In genomic region chr22:27804016-27804415, GRCh38 we compare ENCODE assay signal across 12 cellular contexts. TPM values are rescaled to one million over a fixed set of nuclear protein-coding genes. Genes with fewer than 3 reads are reported as not detected.
DNase-seq lines count a peak whose midpoint lies in the region; ATAC-seq, FAIRE-seq and TF ChIP-seq lines count a peak whose summit lies in the region.
"Had no signal": no experiment of that assay in that cellular context is flagged by ENCODE, and none has a peak within 500 bp of the region (broad histone marks: within the 10 kb centered on the region; RNA-seq: fewer than 3 reads in every experiment).

No MANE protein-coding gene starts in this region.

- H3K36me3 Mint-ChIP-seq in GM23338 (ENCODE audit: low read depth) (no peaks in the 10 kb centered on the region; the same call in 2 of the 3 replicates), neural progenitor cell (peaks cover under 1% of the 10 kb centered on the region)

- intact Hi-C loops in PC-9 (cut with micrococcal nuclease; ENCODE audit: unreplicated experiment) (loop anchor here (1.0 to 5.0 kb wide), 4 partner anchors 329 to 1132 kb away; no protein-coding TSS in a partner anchor), esophagus muscularis mucosa (cut with DNase I) (loop anchor here (2.0 to 10.0 kb wide), 3 partner anchors 397 to 1047 kb away; no protein-coding TSS in a partner anchor), OCI-LY7 (cut with micrococcal nuclease; ENCODE audit: unreplicated experiment) (no loop called here)

- H3K4me1 Mint-ChIP-seq in GM23338 (peaks cover 27% of the 10 kb centered on the region), neural progenitor cell (peaks cover 56% of the 10 kb centered on the region)

- H3K4me2 ChIP-seq in GM23338 (peak overlapping the region; percentile 81; the same call in 1 of the 2 replicates), PC-9 (peak overlapping the region; percentile 70; the same call in 1 of the 2 replicates), neural progenitor cell (no peak overlapping the region), hepatocyte (no peak overlapping the region), OCI-LY7 (ENCODE audit: low read length) (no peak overlapping the region)
- H3K4me2 ChIP-seq: KMS-11 had no signal

- no peak for FAIRE-seq in H54 (lab: Jason Lieb, UNC)
- FAIRE-seq: HepG2 had no signal

- H2AFZ ChIP-seq in GM23338 (no peak overlapping the region), PC-9 (no peak overlapping the region), neural progenitor cell (replicated peaks) (no peak overlapping the region), hepatocyte (no peak overlapping the region), OCI-LY7 (ENCODE audit: low read length) (no peak overlapping the region)

- no peaks in the 10 kb centered on the region for H3K9me2 ChIP-seq in GM23338 (ENCODE audit: insufficient read depth)
- no peaks in the 10 kb centered on the region for H3K9me2 ChIP-seq in PC-9 (ENCODE audit: insufficient read depth)
- no peaks in the 10 kb centered on the region for H3K9me2 ChIP-seq in hepatocyte (replicated peaks; ENCODE audit: insufficient read depth)
- no peaks in the 10 kb centered on the region for H3K9me2 ChIP-seq in OCI-LY7 (ENCODE audit: insufficient read depth, low read length)

- H3K27ac Mint-ChIP-seq in GM23338 (no peak overlapping the region), neural progenitor cell (peak overlapping the region; percentile 86)

- H3K4me1 ChIP-seq in GM23338 (ENCODE audit: insufficient read depth) (peaks cover 31% of the 10 kb centered on the region), PC-9 (replicated peaks; ENCODE audit: insufficient read depth) (peaks cover 10% of the 10 kb centered on the region), esophagus muscularis mucosa (peaks cover 26 to 56% (median 48%) of the 10 kb centered on the region in 4 donors), neural progenitor cell (peaks cover 40% of the 10 kb centered on the region), hepatocyte (ENCODE audit: insufficient read depth) (peaks cover 28% of the 10 kb centered on the region), OCI-LY7 (ENCODE audit: insufficient read depth, low read length, poor library complexity, severe bottlenecking) (no peaks in the 10 kb centered on the region)

- H3K36me3 ChIP-seq in GM23338 (ENCODE audit: insufficient read depth), result no peaks in the 10 kb centered on the region
- no peaks in the 10 kb centered on the region for H3K36me3 ChIP-seq in PC-9 (ENCODE audit: low read depth)
- no peaks in the 10 kb centered on the region for H3K36me3 ChIP-seq in esophagus muscularis mucosa
- H3K36me3 ChIP-seq in neural progenitor cell, result no peaks in the 10 kb centered on the region
- no peaks in the 10 kb centered on the region for H3K36me3 ChIP-seq in hepatocyte (replicated peaks; ENCODE audit: insufficient read depth, low read depth)
- no peaks in the 10 kb centered on the region for H3K36me3 ChIP-seq in OCI-LY7 (ENCODE audit: insufficient read depth, low read length)
- H3K36me3 ChIP-seq: Peyer's patch had no signal

- H3K9me3 ChIP-seq in PC-9 (ENCODE audit: insufficient read depth, low read depth) (no peaks in the 10 kb centered on the region), esophagus muscularis mucosa (no peaks in the 10 kb centered on the region), neural progenitor cell (ENCODE audit: low read depth) (no peaks in the 10 kb centered on the region), hepatocyte (ENCODE audit: low read depth) (no peaks in the 10 kb centered on the region), OCI-LY7 (ENCODE audit: low read length) (no peaks in the 10 kb centered on the region)
- H3K9me3 ChIP-seq: Peyer's patch had no signal

- H3K27me3 ChIP-seq in GM23338 (ENCODE audit: insufficient read depth) (peaks cover 57% of the 10 kb centered on the region), PC-9 (ENCODE audit: insufficient read depth, low read depth) (no peaks in the 10 kb centered on the region), esophagus muscularis mucosa (peaks cover 0 to 16% (median 0%) of the 10 kb centered on the region in 4 donors), neural progenitor cell (peaks cover 28% of the 10 kb centered on the region), hepatocyte (peaks cover 46% of the 10 kb centered on the region)

- peaks cover 56% of the 10 kb centered on the region for H3K27me3 Mint-ChIP-seq in GM23338 (ENCODE audit: insufficient read depth, low read depth, poor library complexity)
- peaks cover 16% of the 10 kb centered on the region for H3K27me3 Mint-ChIP-seq in neural progenitor cell (ENCODE audit: insufficient read depth, low read depth)

- no peaks in the 10 kb centered on the region for H4K20me1 ChIP-seq in GM23338 (replicated peaks; ENCODE audit: insufficient read depth)
- H4K20me1 ChIP-seq in PC-9 (ENCODE audit: insufficient read depth), result no peaks in the 10 kb centered on the region
- peaks cover 18% of the 10 kb centered on the region for H4K20me1 ChIP-seq in neural progenitor cell (ENCODE audit: low read depth)
- no peaks in the 10 kb centered on the region for H4K20me1 ChIP-seq in hepatocyte (ENCODE audit: insufficient read depth, poor library complexity, severe bottlenecking)
- H4K20me1 ChIP-seq in OCI-LY7 (ENCODE audit: insufficient read depth, low read length), result no peaks in the 10 kb centered on the region

- no peak for TF ChIP-seq POLR2A in esophagus muscularis mucosa (IDR thresholded peaks at IDR 0.05; ENCODE audit: low read depth)
- no peak for TF ChIP-seq POLR2A in H54 (IDR thresholded peaks at IDR 0.05; ENCODE audit: low read depth, low read length)

- ATAC-seq in GM23338, result no peak

- no peak for DNase-seq in GM23338 (ENCODE audit: low spot score)
- DNase-seq in PC-9, result no peak
- DNase-seq in esophagus muscularis mucosa (ENCODE audit: extremely low spot score), result no peak
- no peak for DNase-seq in neural progenitor cell (ENCODE audit: low spot score)
- no peak for DNase-seq in NCI-H2029 treated with DMSO at 0.1 percent for 48 hours (lab: John Stamatoyannopoulos, UW)
- DNase-seq in H54 (ENCODE audit: insufficient read length, low spot score), result no peak
- no peak for DNase-seq in hepatocyte (ENCODE audit: low spot score)
- DNase-seq in OCI-LY7 (ENCODE audit: low spot score), result no peak
- DNase-seq: NCI-H1436 treated with DMSO at 0.1 percent for 48 hours had no signal

- H3K79me2 ChIP-seq in GM23338 (replicated peaks; ENCODE audit: insufficient read depth), result no peaks in the 10 kb centered on the region
- H3K79me2 ChIP-seq in PC-9 (ENCODE audit: low read depth), result peaks cover 13% of the 10 kb centered on the region
- H3K79me2 ChIP-seq in neural progenitor cell (ENCODE audit: low read depth), result peaks cover 26% of the 10 kb centered on the region
- H3K79me2 ChIP-seq in hepatocyte, result no peaks in the 10 kb centered on the region
- H3K79me2 ChIP-seq in OCI-LY7 (ENCODE audit: insufficient read depth, low read depth, low read length), result no peaks in the 10 kb centered on the region

- H3K27ac ChIP-seq in GM23338 (ENCODE audit: low read depth) (no peak overlapping the region), PC-9 (no peak overlapping the region), esophagus muscularis mucosa (replicated peaks in 1 of 4) (peak overlapping the region in 3 of 4 donors; percentile 26 to 45 (median 34)), neural progenitor cell (no peak overlapping the region), hepatocyte (no peak overlapping the region), OCI-LY7 (ENCODE audit: low read depth, low read length, poor library complexity, severe bottlenecking) (no peak overlapping the region)
- H3K27ac ChIP-seq: KMS-11, Peyer's patch had no signal

- peak overlapping the region; percentile 49; the same call in 1 of the 2 replicates for H3K4me3 ChIP-seq in GM23338
- H3K4me3 ChIP-seq in PC-9, result no peak overlapping the region
- H3K4me3 ChIP-seq in esophagus muscularis mucosa, result no peak overlapping the region
- no peak overlapping the region for H3K4me3 ChIP-seq in neural progenitor cell
- H3K4me3 ChIP-seq in hepatocyte, result no peak overlapping the region
- no peak overlapping the region for H3K4me3 ChIP-seq in OCI-LY7 (ENCODE audit: low read depth, low read length, poor library complexity, severe bottlenecking)
- H3K4me3 ChIP-seq: Peyer's patch had no signal

- no peaks in the 10 kb centered on the region for H3K9me3 Mint-ChIP-seq in GM23338
- no peaks in the 10 kb centered on the region for H3K9me3 Mint-ChIP-seq in neural progenitor cell

- TF ChIP-seq CTCF in GM23338 (conservative IDR thresholded peaks at IDR 0.05; ENCODE audit: low read depth in 2 of 2), result no peak
- TF ChIP-seq CTCF in PC-9 (conservative IDR thresholded peaks at IDR 0.05), result no peak
- no peak for TF ChIP-seq CTCF in esophagus muscularis mucosa (IDR thresholded peaks at IDR 0.05)
- no peak for TF ChIP-seq CTCF in neural progenitor cell (IDR thresholded peaks at IDR 0.05)
- no peak for TF ChIP-seq CTCF in hepatocyte (IDR thresholded peaks at IDR 0.05; ENCODE audit: poor library complexity)
- TF ChIP-seq CTCF in OCI-LY7 (conservative IDR thresholded peaks at IDR 0.05; ENCODE audit: low read length), result no peak

- CTCF ChIA-PET in PC-9 (lab: Charles Lee), result no interaction called here
- CTCF ChIA-PET in OCI-LY7 (lab: Charles Lee; ENCODE audit: unreplicated experiment), result no interaction called here

- TF ChIP-seq EP300 in esophagus muscularis mucosa (IDR thresholded peaks at IDR 0.05), result no peak

- 42% methylated on average over 4 of the region's 6 CpGs for WGBS in esophagus muscularis mucosa
- WGBS in hepatocyte (ENCODE audit: low lambda C conversion rate, missing lambda C conversion rate), result 52% methylated on average over 6 of the region's 6 CpGs

- H3K4me3 Mint-ChIP-seq in GM23338 (peak overlapping the region; percentile 53; the same call in 1 of the 3 replicates), neural progenitor cell (peak overlapping the region; percentile 70)

- no peak overlapping the region for H3K9ac ChIP-seq in neural progenitor cell
- H3K9ac ChIP-seq: KMS-11 had no signal

- H3F3A ChIP-seq in GM23338 (replicated peaks; ENCODE audit: low read depth) (no peaks in the 10 kb centered on the region), PC-9 (ENCODE audit: insufficient read depth, low read depth) (no peaks in the 10 kb centered on the region; the same call in 1 of the 2 replicates), neural progenitor cell (ENCODE audit: low read depth) (peaks cover 5% of the 10 kb centered on the region)

- POLR2A ChIA-PET in PC-9 (lab: Charles Lee; ENCODE audit: unreplicated experiment) (no interaction called here), OCI-LY7 (lab: Charles Lee) (no interaction called here)

- BruUV-seq in PC-9 (replicated peaks; lab: Mats Ljungman, UMichigan), result no TSS peak
- no TSS peak for BruUV-seq in OCI-LY7 (replicated peaks; lab: Mats Ljungman, UMichigan)

TF ChIP-seq in GM23338, 12 proteins besides CTCF, POLR2A, EP300 and RAD21 (continues in another document):
- no peak for TF ChIP-seq EZH2phosphoT487 (IDR thresholded peaks at IDR 0.05; ENCODE audit: unreplicated experiment)
- no peak for TF ChIP-seq POLR2AphosphoS5 (IDR thresholded peaks at IDR 0.05; ENCODE audit: low read depth)

RNA-seq across cellular contexts. Expression of gene MN1, which starts 2.5 kb away (rescaled TPM):
- total RNA-seq in GM23338 (2014; rRNA removed; shearing (Covaris generic)), result 6.8 and 7.2 TPM in 2 replicates
- 1.0 and 1.5 TPM in 2 replicates for polyA plus RNA-seq in GM23338 (2016; fragmentation: Nextera tagmentation; extraction: Ambion mirVana)
- total RNA-seq in PC-9 (2021), result 8.2 and 9.1 TPM in 2 replicates
- 10 to 100 TPM; 16.2 to 47.3 (median 29.0) TPM for total RNA-seq in esophagus muscularis mucosa
- total RNA-seq in neural progenitor cell (ENCODE audit: low replicate concordance), result 13.3 and 27.2 TPM in 2 replicates
- 3.2 and 4.4 TPM in 2 replicates for total RNA-seq in hepatocyte
- 2.3 and 2.6 TPM in 2 replicates for polyA plus RNA-seq in hepatocyte
- total RNA-seq in OCI-LY7 (2014; rRNA removed; shearing (Covaris generic)), result 0.47 TPM in 1 of 2 replicates, not detected in the other
- total RNA-seq in OCI-LY7 (2022), result not detected in 2 replicates
- total RNA-seq: HepG2 had no signal

Comparison
In these comparisons a context has a peak if more than half of its experiments do, and no peak if none do; other contexts are left out.
1. H3K27ac ChIP-seq: peak in esophagus muscularis mucosa (3 of 4); none in GM23338 (single experiment), PC-9 (single experiment), neural progenitor cell (single experiment), hepatocyte (single experiment) and OCI-LY7 (single experiment).
2. H3K4me2 ChIP-seq: peak in GM23338 (single experiment) and PC-9 (single experiment); none in neural progenitor cell (single experiment), hepatocyte (single experiment) and OCI-LY7 (single experiment).